Comparison of ENCODE assay signal across 8 cellular contexts in genomic region chr15:85667491-85668424, GRCh38.
DNase-seq lines count a peak whose midpoint lies in the region; ATAC-seq, FAIRE-seq and TF ChIP-seq lines count a peak whose summit lies in the region.

No MANE protein-coding gene starts in this region.

- no peaks in the 10 kb centered on the region for H4K20me1 ChIP-seq in GM12878 (ENCODE audit: control insufficient read depth, insufficient read depth)
- no peaks in the 10 kb centered on the region for H4K20me1 ChIP-seq in keratinocyte (ENCODE audit: control insufficient read depth, extremely low read depth, insufficient read depth, low read length)
- H4K20me1 ChIP-seq in OCI-LY7 (ENCODE audit: insufficient read depth, low read length): no peaks in the 10 kb centered on the region

- intact Hi-C loops in GM12878 (cut with micrococcal nuclease; ENCODE audit: unreplicated experiment) (no loop called here), OCI-LY7 (cut with micrococcal nuclease; ENCODE audit: unreplicated experiment) (no loop called here)

- POLR2A ChIA-PET in GM12878 (lab: Charles Lee) (interaction anchor here (0.8 kb wide), 1 partner anchor 22 kb away, joined by 4 read pairs; no protein-coding TSS in a partner anchor), OCI-LY7 (lab: Charles Lee) (no interaction called here)

- CTCF ChIA-PET in GM12878 (lab: Yijun Ruan, JAX): interaction anchor here (0.6 to 2.1 kb wide), 5 partner anchors 11 to 62 kb away, joined by 3 to 7 read pairs (median 3); no protein-coding TSS in a partner anchor
- CTCF ChIA-PET in OCI-LY7 (lab: Charles Lee; ENCODE audit: unreplicated experiment): interaction anchor here (0.6 kb wide), 1 partner anchor 85 kb away, joined by 3 read pairs; no protein-coding TSS in a partner anchor

- H3K27me3 ChIP-seq in GM12878 (replicated peaks in 1 of 2; ENCODE audit: control insufficient read depth in 2 of 2, insufficient read depth in 2 of 2, low read length in 1 of 2): no peaks in the 10 kb centered on the region
- no peaks in the 10 kb centered on the region for H3K27me3 ChIP-seq in keratinocyte (ENCODE audit: control insufficient read depth, extremely low read depth, insufficient read depth, low read length)

- RAD21 ChIA-PET in GM12878 (lab: Charles Lee; ENCODE audit: unreplicated experiment): interaction anchor here (0.7 to 1.2 kb wide), 7 partner anchors 10 to 62 kb away, joined by 3 to 8 read pairs (median 3); no protein-coding TSS in a partner anchor

- no peak for TF ChIP-seq POLR2A in GM12878 (IDR thresholded peaks at IDR 0.05; ENCODE audit: low read depth, low read length)

- peak; percentile 28 to 89; a peak in 2 of 4 replicates for TF ChIP-seq EP300 in GM12878 (IDR thresholded peaks at IDR 0.05; ENCODE audit: borderline replicate concordance in 1 of 2, control insufficient read depth in 1 of 2, low read depth in 2 of 2, low read length in 2 of 2)

- H3K9ac ChIP-seq in GM12878 (ENCODE audit: control insufficient read depth, insufficient read depth, low read length): no peak overlapping the region
- H3K9ac ChIP-seq in keratinocyte (ENCODE audit: control insufficient read depth, extremely low read depth, insufficient read depth, low read length): peak overlapping the region; percentile 51

- peaks cover 0 to 23% of the 10 kb centered on the region in 2 experiments; a peak in 1 of 4 replicates for H3K36me3 ChIP-seq in GM12878 (ENCODE audit: control insufficient read depth in 2 of 2, insufficient read depth in 2 of 2, low read length in 1 of 2)
- peaks cover 4 to 10% of the 10 kb centered on the region in 2 experiments for H3K36me3 ChIP-seq in keratinocyte (ENCODE audit: control insufficient read depth in 2 of 2, extremely low read depth in 1 of 2, insufficient read depth in 2 of 2, low read length in 2 of 2)
- peaks cover 92% of the 10 kb centered on the region for H3K36me3 ChIP-seq in OCI-LY7 (ENCODE audit: insufficient read depth, low read length)

- no peak overlapping the region for H2AFZ ChIP-seq in GM12878 (ENCODE audit: control insufficient read depth, low read depth, low read length)
- H2AFZ ChIP-seq in keratinocyte (ENCODE audit: control insufficient read depth, low read length): peak overlapping the region; percentile 6
- no peak overlapping the region for H2AFZ ChIP-seq in OCI-LY7 (ENCODE audit: low read length)

- peak; percentile 23 for FAIRE-seq in GM12878 (lab: Jason Lieb, UNC)
- peak; percentile 77 for FAIRE-seq in keratinocyte (lab: Jason Lieb, UNC)

- TF ChIP-seq RAD21 in GM12878 (IDR thresholded peaks at IDR 0.05; ENCODE audit: insufficient read depth, low read depth, low read length): peak; percentile 10; the same call in 1 of the 2 replicates

- H3K9me3 ChIP-seq in GM12878 (replicated peaks; ENCODE audit: control insufficient read depth, insufficient read depth, low read length): no peaks in the 10 kb centered on the region; the same call in 2 of the 3 replicates
- no peaks in the 10 kb centered on the region for H3K9me3 ChIP-seq in keratinocyte (ENCODE audit: control insufficient read depth, low read depth, low read length)
- H3K9me3 ChIP-seq in OCI-LY7 (ENCODE audit: low read length): no peaks in the 10 kb centered on the region

- H3K4me2 ChIP-seq in GM12878 (ENCODE audit: control insufficient read depth, insufficient read depth) (no peak overlapping the region), keratinocyte (ENCODE audit: control insufficient read depth, extremely low read depth, insufficient read depth, low read depth, low read length) (peak overlapping the region; percentile 40), OCI-LY7 (ENCODE audit: low read length) (no peak overlapping the region)

- peak overlapping the region; percentile 42 for H3K27ac ChIP-seq in GM12878 (ENCODE audit: control insufficient read depth, insufficient read depth)
- peak overlapping the region; percentile 85 for H3K27ac ChIP-seq in keratinocyte (ENCODE audit: control insufficient read depth, insufficient read depth, low read length)
- no peak overlapping the region for H3K27ac ChIP-seq in OCI-LY7 (ENCODE audit: low read depth, low read length, poor library complexity, severe bottlenecking)

- no peaks in the 10 kb centered on the region for H3K9me2 ChIP-seq in OCI-LY7 (ENCODE audit: insufficient read depth, low read length)

- in situ Hi-C loops in GM12878 (cut with MboI): no loop called here

- TF ChIP-seq CTCF in GM12878 (IDR thresholded peaks at IDR 0.05 in 2 of 3, conservative IDR thresholded peaks at IDR 0.05 in 1 of 3; ENCODE audit: control insufficient read depth in 2 of 3, extremely low read depth in 1 of 3, insufficient read depth in 1 of 3, low read depth in 3 of 3, low read length in 3 of 3) (no peak), keratinocyte (optimal IDR thresholded peaks at IDR 0.05 in 1 of 3, IDR thresholded peaks at IDR 0.05 in 1 of 3, conservative IDR thresholded peaks at IDR 0.05 in 1 of 3; ENCODE audit: extremely low read depth in 1 of 3, insufficient read depth in 2 of 3, low read length in 3 of 3) (no peak), OCI-LY7 (conservative IDR thresholded peaks at IDR 0.05; ENCODE audit: low read length) (no peak)

- TSS peak; percentile 74 for BruUV-seq in GM12878 (replicated peaks; lab: Mats Ljungman, UMichigan)
- BruUV-seq in OCI-LY7 (replicated peaks; lab: Mats Ljungman, UMichigan): no TSS peak

- SMC1A ChIA-PET in GM12878 (lab: Charles Lee; ENCODE audit: uncharacterized antibody, unreplicated experiment): interaction anchor here (0.7 to 2.1 kb wide), 16 partner anchors 8 to 177 kb away, joined by 3 to 9 read pairs (median 4); no protein-coding TSS in a partner anchor

- dilution Hi-C loops in keratinocyte (cut with MboI; ENCODE audit: extremely low pct_ligation_motif_present, low sequenced_read_pairs): no loop called here

- H3K79me2 ChIP-seq in GM12878 (ENCODE audit: control insufficient read depth, insufficient read depth, low read length) (no peaks in the 10 kb centered on the region), keratinocyte (ENCODE audit: control insufficient read depth, insufficient read depth, low read length) (no peaks in the 10 kb centered on the region), OCI-LY7 (ENCODE audit: insufficient read depth, low read depth, low read length) (no peaks in the 10 kb centered on the region)

- H3K9me1 ChIP-seq in keratinocyte (ENCODE audit: control insufficient read depth, extremely low read depth, insufficient read depth, low read length): no peaks in the 10 kb centered on the region

- H3K4me3 ChIP-seq in GM12878 (no peak overlapping the region), keratinocyte (ENCODE audit: control insufficient read depth in 2 of 3, extremely low read depth in 1 of 3, insufficient read depth in 2 of 3, low read depth in 1 of 3, low read length in 3 of 3) (no peak overlapping the region), OCI-LY7 (ENCODE audit: low read depth, low read length, poor library complexity, severe bottlenecking) (no peak overlapping the region)

- ATAC-seq in GM18511 (IDR thresholded peaks at IDR 0.05; ENCODE audit: unreplicated experiment) (peak; percentile 97), HG03025 (IDR thresholded peaks at IDR 0.05; ENCODE audit: low FRiP score, unreplicated experiment) (peak; percentile 70), GM12878 (peak; percentile 95)

- peaks cover 3% of the 10 kb centered on the region; the same call in 1 of the 2 replicates for H3K4me1 ChIP-seq in GM12878 (ENCODE audit: control insufficient read depth, insufficient read depth, low read length)
- H3K4me1 ChIP-seq in keratinocyte (ENCODE audit: control insufficient read depth, extremely low read depth, insufficient read depth, low read length): peaks cover 19% of the 10 kb centered on the region
- H3K4me1 ChIP-seq in OCI-LY7 (ENCODE audit: insufficient read depth, low read length, poor library complexity, severe bottlenecking): no peaks in the 10 kb centered on the region

- DNase-seq in A172 (ENCODE audit: low spot score) (peak; percentile 89), RKO (ENCODE audit: low spot score) (peak; percentile 86), GM12878 (ENCODE audit: low read depth, low spot score) (no peak), keratinocyte (ENCODE audit: low read depth, low spot score) (peak; percentile 45), OCI-LY7 (ENCODE audit: low spot score) (no peak)
- peak; percentile 58 for DNase-seq in stimulated activated CD8-positive, alpha-beta memory T cell treated with anti-CD3 and anti-CD28 coated beads, Interleukin-4, amount 100 ng/mL, for 48 hours

- whole genome bisulfite sequencing in GM12878 (ENCODE audit: insufficient coverage, insufficient replicate concordance, low lambda C conversion rate, missing lambda C conversion rate): 28% methylated on average over 5 of the region's 5 CpGs

TF ChIP-seq in GM12878, 131 proteins besides CTCF, POLR2A, EP300 and RAD21 (continues in another document):
- peak; percentile 68; the same call in 1 of the 2 replicates for TF ChIP-seq ATF2 (IDR thresholded peaks at IDR 0.05; ENCODE audit: low read length)
- TF ChIP-seq CHD2 (IDR thresholded peaks at IDR 0.05; ENCODE audit: borderline replicate concordance, low read depth, low read length): peak; percentile 39; the same call in 1 of the 2 replicates
- no peak for TF ChIP-seq EGR1 (IDR thresholded peaks at IDR 0.05; ENCODE audit: borderline replicate concordance in 1 of 2, low read depth in 2 of 2, low read length in 2 of 2)

Comparison
In these comparisons a context has a peak if more than half of its experiments do, and no peak if none do; other contexts are left out.
1. DNase-seq: peak in A172 (single experiment), RKO (single experiment), keratinocyte (single experiment) and stimulated activated CD8-positive, alpha-beta memory T cell treated with anti-CD3 and anti-CD28 coated beads, Interleukin-4, amount 100 ng/mL, for 48 hours (single experiment); none in GM12878 (single experiment) and OCI-LY7 (single experiment).
2. Peak in every context shown above with its lines, with median percentiles within 50 percentile points of each other: ATAC-seq.